In the genomic region with DNA sequence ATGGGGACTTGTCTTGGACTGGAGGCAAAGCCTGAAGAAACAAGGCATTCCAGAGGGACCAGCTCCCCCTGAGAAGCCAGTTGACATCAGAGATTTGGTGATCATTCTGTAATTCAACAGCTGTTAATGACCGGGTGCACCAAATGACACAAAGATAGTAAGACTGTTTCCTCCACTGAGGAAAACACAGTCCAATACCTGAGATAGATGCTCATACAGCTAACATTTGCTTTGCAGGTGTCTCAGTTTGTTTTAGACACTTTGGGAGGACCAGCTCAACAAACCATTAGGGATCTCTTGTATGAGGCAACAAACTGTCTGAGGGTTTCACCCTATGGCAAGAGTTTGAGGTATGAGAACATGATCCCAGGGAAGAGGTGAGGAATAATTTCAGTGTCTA, we compare ENCODE assay signal across 7 cellular contexts.
"Had no signal": no experiment of that assay in that cellular context is flagged by ENCODE, and none has a peak within 500 bp of the region (broad histone marks: within the 10 kb centered on the region; RNA-seq: fewer than 3 reads in every experiment).

No MANE protein-coding gene starts in this region.

- H3K27ac ChIP-seq: HL-60, KMS-11 had no signal

- DNase-seq: IMR-90, KBM-7, KG1 had no signal

- H3K4me2 ChIP-seq: KMS-11 had no signal

- ATAC-seq: HepG2, K562 had no signal

- H3K4me3 ChIP-seq: K562 had no signal

- FAIRE-seq: HepG2, K562 had no signal
